Comparison of ENCODE assay signal across 1 cellular context in the genomic region with DNA sequence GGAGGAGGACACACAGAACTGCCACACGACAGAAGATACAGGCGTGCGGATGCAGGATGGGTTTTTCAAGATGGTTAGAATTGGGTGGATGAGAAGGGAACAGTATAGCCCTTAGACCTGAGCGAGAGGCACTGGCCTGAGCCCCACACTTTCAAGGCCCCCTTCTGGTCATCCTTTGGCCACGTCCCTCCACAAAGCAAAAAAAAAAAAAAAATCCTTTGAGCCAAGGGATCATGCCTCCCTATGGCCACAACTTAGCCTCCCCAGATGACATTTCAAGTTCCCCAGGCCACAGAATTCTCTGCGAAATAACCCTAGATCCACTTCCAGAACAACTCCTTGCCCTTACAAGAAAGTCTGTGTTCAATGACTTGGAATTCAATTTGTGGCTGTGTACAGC.
TF ChIP-seq lines count a peak whose summit lies in the region.

No MANE protein-coding gene starts in this region.

TF ChIP-seq in HepG2, 621 proteins besides CTCF, POLR2A, EP300 and RAD21 (continued from another document):
- TF ChIP-seq, protein P1, sequence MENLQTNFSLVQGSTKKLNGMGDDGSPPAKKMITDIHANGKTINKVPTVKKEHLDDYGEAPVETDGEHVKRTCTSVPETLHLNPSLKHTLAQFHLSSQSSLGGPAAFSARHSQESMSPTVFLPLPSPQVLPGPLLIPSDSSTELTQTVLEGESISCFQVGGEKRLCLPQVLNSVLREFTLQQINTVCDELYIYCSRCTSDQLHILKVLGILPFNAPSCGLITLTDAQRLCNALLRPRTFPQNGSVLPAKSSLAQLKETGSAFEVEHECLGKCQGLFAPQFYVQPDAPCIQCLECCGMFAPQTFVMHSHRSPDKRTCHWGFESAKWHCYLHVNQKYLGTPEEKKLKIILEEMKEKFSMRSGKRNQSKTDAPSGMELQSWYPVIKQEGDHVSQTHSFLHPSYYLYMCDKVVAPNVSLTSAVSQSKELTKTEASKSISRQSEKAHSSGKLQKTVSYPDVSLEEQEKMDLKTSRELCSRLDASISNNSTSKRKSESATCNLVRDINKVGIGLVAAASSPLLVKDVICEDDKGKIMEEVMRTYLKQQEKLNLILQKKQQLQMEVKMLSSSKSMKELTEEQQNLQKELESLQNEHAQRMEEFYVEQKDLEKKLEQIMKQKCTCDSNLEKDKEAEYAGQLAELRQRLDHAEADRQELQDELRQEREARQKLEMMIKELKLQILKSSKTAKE (CRISPR knock-in tag; IDR thresholded peaks at IDR 0.05; ENCODE audit: borderline replicate concordance): no peak
- 0 out of 2 replicates have a peak, but pooled peaks have one; percentile 9 for TF ChIP-seq STAG1 (CRISPR knock-in tag; IDR thresholded peaks at IDR 0.05)
- no peak for TF ChIP-seq ZNF747 (CRISPR knock-in tag; IDR thresholded peaks at IDR 0.05; ENCODE audit: borderline replicate concordance)
- TF ChIP-seq POGZ (CRISPR knock-in tag; IDR thresholded peaks at IDR 0.05): 0 out of 2 replicates have a peak, but pooled peaks have one; percentile 14
- TF ChIP-seq ZNF251 (CRISPR knock-in tag; IDR thresholded peaks at IDR 0.05): no peak
- no peak for TF ChIP-seq MTA1 (CRISPR knock-in tag; IDR thresholded peaks at IDR 0.05; ENCODE audit: borderline replicate concordance)
